Comparison of ENCODE assay signal across 1 cellular context in genomic region chrX:21975242-21975641, GRCh38.
TF ChIP-seq lines count a peak whose summit lies in the region.

No MANE protein-coding gene starts in this region.

TF ChIP-seq in GM23338, 12 proteins besides CTCF, POLR2A, EP300 and RAD21 (continued from another document):
- TF ChIP-seq ZNF462 (CRISPR knock-in tag; IDR thresholded peaks at IDR 0.05) (no peak), JUNB (IDR thresholded peaks at IDR 0.05; ENCODE audit: unreplicated experiment) (no peak), EZH2phosphoT487 (IDR thresholded peaks at IDR 0.05; ENCODE audit: unreplicated experiment) (no peak), POLR2AphosphoS5 (IDR thresholded peaks at IDR 0.05; ENCODE audit: low read depth) (no peak), NANOG (IDR thresholded peaks at IDR 0.05; ENCODE audit: borderline replicate concordance) (no peak), STAT1 (IDR thresholded peaks at IDR 0.05; ENCODE audit: unreplicated experiment) (no peak), ZNF114 (CRISPR knock-in tag; IDR thresholded peaks at IDR 0.05) (no peak), EZH2 (IDR thresholded peaks at IDR 0.05; ENCODE audit: low read depth, unreplicated experiment) (no peak), ETS1 (IDR thresholded peaks at IDR 0.05) (no peak)
- TF ChIP-seq, protein P1, sequence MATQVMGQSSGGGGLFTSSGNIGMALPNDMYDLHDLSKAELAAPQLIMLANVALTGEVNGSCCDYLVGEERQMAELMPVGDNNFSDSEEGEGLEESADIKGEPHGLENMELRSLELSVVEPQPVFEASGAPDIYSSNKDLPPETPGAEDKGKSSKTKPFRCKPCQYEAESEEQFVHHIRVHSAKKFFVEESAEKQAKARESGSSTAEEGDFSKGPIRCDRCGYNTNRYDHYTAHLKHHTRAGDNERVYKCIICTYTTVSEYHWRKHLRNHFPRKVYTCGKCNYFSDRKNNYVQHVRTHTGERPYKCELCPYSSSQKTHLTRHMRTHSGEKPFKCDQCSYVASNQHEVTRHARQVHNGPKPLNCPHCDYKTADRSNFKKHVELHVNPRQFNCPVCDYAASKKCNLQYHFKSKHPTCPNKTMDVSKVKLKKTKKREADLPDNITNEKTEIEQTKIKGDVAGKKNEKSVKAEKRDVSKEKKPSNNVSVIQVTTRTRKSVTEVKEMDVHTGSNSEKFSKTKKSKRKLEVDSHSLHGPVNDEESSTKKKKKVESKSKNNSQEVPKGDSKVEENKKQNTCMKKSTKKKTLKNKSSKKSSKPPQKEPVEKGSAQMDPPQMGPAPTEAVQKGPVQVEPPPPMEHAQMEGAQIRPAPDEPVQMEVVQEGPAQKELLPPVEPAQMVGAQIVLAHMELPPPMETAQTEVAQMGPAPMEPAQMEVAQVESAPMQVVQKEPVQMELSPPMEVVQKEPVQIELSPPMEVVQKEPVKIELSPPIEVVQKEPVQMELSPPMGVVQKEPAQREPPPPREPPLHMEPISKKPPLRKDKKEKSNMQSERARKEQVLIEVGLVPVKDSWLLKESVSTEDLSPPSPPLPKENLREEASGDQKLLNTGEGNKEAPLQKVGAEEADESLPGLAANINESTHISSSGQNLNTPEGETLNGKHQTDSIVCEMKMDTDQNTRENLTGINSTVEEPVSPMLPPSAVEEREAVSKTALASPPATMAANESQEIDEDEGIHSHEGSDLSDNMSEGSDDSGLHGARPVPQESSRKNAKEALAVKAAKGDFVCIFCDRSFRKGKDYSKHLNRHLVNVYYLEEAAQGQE (IDR thresholded peaks at IDR 0.05; ENCODE audit: unreplicated experiment), result no peak
